17 cellular contexts compared by ENCODE assay signal in the genomic region with DNA sequence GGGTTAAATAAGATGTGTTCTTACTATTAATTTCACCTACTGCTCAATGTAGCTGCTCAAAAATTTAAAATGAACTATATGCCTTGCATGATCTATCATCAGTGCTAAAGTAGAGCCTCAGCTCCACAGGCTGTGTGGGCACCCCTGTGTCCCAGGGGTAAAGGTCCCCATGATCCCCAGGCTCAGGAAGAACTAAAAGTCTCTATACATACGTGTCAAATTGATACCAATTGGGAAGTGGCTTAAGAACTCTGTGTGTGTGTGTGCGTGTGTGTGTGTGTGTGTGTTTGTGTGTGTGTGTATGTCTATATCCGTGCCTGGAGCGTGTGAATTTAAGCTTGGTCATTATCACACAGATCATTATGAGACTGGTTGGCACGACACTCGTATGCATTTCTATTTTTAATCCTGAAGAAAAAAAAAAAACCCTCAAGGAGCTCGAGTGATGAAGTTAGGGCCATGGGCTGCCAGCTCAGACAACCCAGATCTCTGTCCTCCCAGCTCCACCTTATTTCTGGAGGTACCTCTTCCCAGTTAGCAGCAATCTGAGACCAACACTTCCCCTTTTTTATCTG. TPM values are rescaled to one million over a fixed set of nuclear protein-coding genes. Genes with fewer than 3 reads are reported as not detected.
"Had no signal": no experiment of that assay in that cellular context is flagged by ENCODE, and none has a peak within 500 bp of the region (broad histone marks: within the 10 kb centered on the region; RNA-seq: fewer than 3 reads in every experiment).

No MANE protein-coding gene starts in this region.

- H3K36me3 ChIP-seq: colonic mucosa, pancreas had no signal

- H3K27ac ChIP-seq: colonic mucosa, hepatocyte, pancreas had no signal

- H3K27me3 ChIP-seq: colonic mucosa, hepatocyte, pancreas had no signal

- H3K79me2 ChIP-seq: hepatocyte had no signal

- FAIRE-seq: endothelial cell of umbilical vein, frontal cortex, pancreas, small intestine had no signal

- H3K4me1 Mint-ChIP-seq: activated naive CD4-positive, alpha-beta T cell treated with anti-CD3 and anti-CD28 coated beads, Interleukin-2, amount 10 ng/mL, durations not matched to agents 7 days and 5 days had no signal

- H3K9me3 Mint-ChIP-seq: activated naive CD4-positive, alpha-beta T cell treated with anti-CD3 and anti-CD28 coated beads, Interleukin-2, amount 10 ng/mL, durations not matched to agents 7 days and 5 days; neural crest cell; type B pancreatic cell had no signal

- H3K4me2 ChIP-seq: hepatocyte had no signal

- H3K4me3 ChIP-seq: colonic mucosa, hepatocyte, pancreas had no signal

- DNase-seq: activated CD4-positive, alpha-beta T cell treated with anti-CD3 and anti-CD28 coated beads for 4 hours; activated naive CD4-positive, alpha-beta T cell treated with anti-CD3 and anti-CD28 coated beads, Interleukin-2, amount 10 ng/mL, durations not matched to agents 7 days and 5 days; caudate nucleus; colonic mucosa; pancreas; retina; small intestine; stimulated activated naive CD4-positive, alpha-beta T cell had no signal

- ATAC-seq: pancreas had no signal

- H3K36me3 Mint-ChIP-seq: activated naive CD4-positive, alpha-beta T cell treated with anti-CD3 and anti-CD28 coated beads, Interleukin-2, amount 10 ng/mL, durations not matched to agents 7 days and 5 days; type B pancreatic cell had no signal

- H3K27me3 Mint-ChIP-seq: type B pancreatic cell had no signal

- H3K4me1 ChIP-seq: colonic mucosa, pancreas had no signal

- H3K9me3 ChIP-seq: colonic mucosa, pancreas had no signal

- H3K4me3 Mint-ChIP-seq: activated naive CD4-positive, alpha-beta T cell treated with anti-CD3 and anti-CD28 coated beads, Interleukin-2, amount 10 ng/mL, durations not matched to agents 7 days and 5 days; neural crest cell; type B pancreatic cell had no signal

- H2AFZ ChIP-seq: hepatocyte had no signal

- H3K27ac Mint-ChIP-seq: activated naive CD4-positive, alpha-beta T cell treated with anti-CD3 and anti-CD28 coated beads, Interleukin-2, amount 10 ng/mL, durations not matched to agents 7 days and 5 days; type B pancreatic cell had no signal

RNA-seq across cellular contexts. Expression of a gene that starts 45.9 kb away (rescaled TPM):
- total RNA-seq: colonic mucosa, endothelial cell of umbilical vein, fibroblast of lung, hepatocyte, lower leg skin, mesenteric fat pad, neural crest cell, pancreas had no signal
- polyA plus RNA-seq: adipose tissue, endothelial cell of umbilical vein, fibroblast of lung, hepatocyte, pancreas, small intestine had no signal
